ENCODE assay signal across 22 cellular contexts in the genomic region with DNA sequence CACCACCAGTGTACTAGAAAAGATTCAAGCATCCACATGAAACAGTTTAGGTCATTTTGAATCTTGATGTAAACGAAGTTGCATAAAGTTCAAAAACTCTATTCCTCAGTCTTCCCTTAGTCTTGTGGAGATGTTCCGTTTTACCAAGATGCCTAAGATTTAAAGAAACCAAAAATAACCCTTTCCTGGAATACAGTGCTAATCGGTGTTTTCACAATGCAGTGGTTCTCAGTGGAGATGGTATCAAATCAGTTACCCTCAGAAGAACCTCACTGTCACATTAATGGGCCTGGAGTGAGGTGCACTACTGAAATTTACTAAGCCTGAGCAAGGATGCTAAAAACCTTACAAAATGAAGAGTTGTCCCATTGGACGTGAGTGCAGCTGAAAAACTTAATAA. TPM values are rescaled to one million over a fixed set of nuclear protein-coding genes. Genes with fewer than 3 reads are reported as not detected.
DNase-seq lines count a peak whose midpoint lies in the region; ATAC-seq, FAIRE-seq and TF ChIP-seq lines count a peak whose summit lies in the region.
"Had no signal": no experiment of that assay in that cellular context is flagged by ENCODE, and none has a peak within 500 bp of the region (broad histone marks: within the 10 kb centered on the region; RNA-seq: fewer than 3 reads in every experiment).

No MANE protein-coding gene starts in this region.

- H3K9ac ChIP-seq in HepG2 (ENCODE audit: insufficient read depth, low read depth, low read length): no peak overlapping the region
- H3K9ac ChIP-seq in K562 (ENCODE audit: insufficient read depth in 1 of 2, low read depth in 2 of 2, low read length in 2 of 2): no peak overlapping the region

- FAIRE-seq in HepG2 (lab: Jason Lieb, UNC) (no peak), K562 (lab: Jason Lieb, UNC) (no peak)
- FAIRE-seq: bronchial epithelial cell, frontal cortex had no signal

- H3K9me1 ChIP-seq in K562 (ENCODE audit: control insufficient read depth, insufficient read depth, low read length): no peaks in the 10 kb centered on the region

- CTCF ChIA-PET in HepG2 (lab: Yijun Ruan, JAX; ENCODE audit: low intra/inter-chr PET ratio, low total read pairs) (no interaction called here), OCI-LY7 (lab: Charles Lee; ENCODE audit: unreplicated experiment) (no interaction called here), K562 (lab: Yijun Ruan, JAX; ENCODE audit: low intra/inter-chr PET ratio) (no interaction called here)

- intact Hi-C loops in HepG2 (cut with micrococcal nuclease; ENCODE audit: unreplicated experiment): no loop called here
- intact Hi-C loops in right lobe of liver (cut with DNase I): no loop called here
- intact Hi-C loops in OCI-LY7 (cut with micrococcal nuclease; ENCODE audit: unreplicated experiment): no loop called here
- intact Hi-C loops in K562 (cut with micrococcal nuclease): no loop called here

- H3K4me1 ChIP-seq in HepG2 (ENCODE audit: insufficient read depth, low read length): peaks cover 73% of the 10 kb centered on the region
- H3K4me1 ChIP-seq in right lobe of liver: peaks cover 0 to 13% (median 0%) of the 10 kb centered on the region in 4 donors
- peaks cover 5% of the 10 kb centered on the region for H3K4me1 ChIP-seq in OCI-LY7 (ENCODE audit: insufficient read depth, low read length, poor library complexity, severe bottlenecking)
- peaks cover 6 to 59% of the 10 kb centered on the region in 2 experiments; a peak in 2 of 5 replicates for H3K4me1 ChIP-seq in K562 (replicated peaks in 1 of 2; ENCODE audit: control insufficient read depth in 2 of 2, insufficient read depth in 2 of 2, low read length in 2 of 2)
- H3K4me1 ChIP-seq: uterus had no signal

- H3K4me2 ChIP-seq in HepG2 (ENCODE audit: low read depth, low read length) (no peak overlapping the region), OCI-LY7 (ENCODE audit: low read length) (peak overlapping the region; percentile 18; the same call in 1 of the 2 replicates), K562 (ENCODE audit: insufficient read depth, low read length) (peak overlapping the region; percentile 47)
- H3K4me2 ChIP-seq: hepatocyte, PC-9 had no signal

- TF ChIP-seq EP300 in HepG2 (IDR thresholded peaks at IDR 0.05; ENCODE audit: low read depth in 2 of 2, low read length in 2 of 2) (no peak), HepG2 (CRISPR knock-in tag; IDR thresholded peaks at IDR 0.05; ENCODE audit: borderline replicate concordance) (no peak), K562 (IDR thresholded peaks at IDR 0.05; ENCODE audit: low read length) (no peak)

- H3K79me2 ChIP-seq in HepG2 (ENCODE audit: insufficient read depth, low read length): peaks cover 71% of the 10 kb centered on the region
- peaks cover 92% of the 10 kb centered on the region for H3K79me2 ChIP-seq in OCI-LY7 (ENCODE audit: insufficient read depth, low read depth, low read length)
- H3K79me2 ChIP-seq in K562 (ENCODE audit: control insufficient read depth, insufficient read depth, low read length): peaks cover 98% of the 10 kb centered on the region

- no peak for ATAC-seq in HepG2
- no peak for ATAC-seq in right lobe of liver
- ATAC-seq in K562: no peak
- ATAC-seq in GM21381 (IDR thresholded peaks at IDR 0.05; ENCODE audit: unreplicated experiment): no peak
- ATAC-seq: activated CD8-positive, alpha-beta memory T cell treated with anti-CD3 and anti-CD28 coated beads, Interleukin-2, amount 10 ng/mL, durations not matched to agents 7 days and 5 days; left colon had no signal

- BruUV-seq in HepG2 (replicated peaks; lab: Mats Ljungman, UMichigan): no TSS peak
- no TSS peak for BruUV-seq in OCI-LY7 (replicated peaks; lab: Mats Ljungman, UMichigan)
- no TSS peak for BruUV-seq in K562 (replicated peaks; lab: Mats Ljungman, UMichigan)

- H2AFZ ChIP-seq in HepG2 (ENCODE audit: low read length) (no peak overlapping the region), OCI-LY7 (ENCODE audit: low read length) (no peak overlapping the region), K562 (ENCODE audit: low read depth, low read length) (no peak overlapping the region)
- H2AFZ ChIP-seq: hepatocyte, PC-9 had no signal

- H3K36me3 ChIP-seq in HepG2 (replicated peaks in 1 of 2; ENCODE audit: control insufficient read depth in 1 of 2, insufficient read depth in 2 of 2, low read length in 2 of 2) (peaks cover 31 to 75% of the 10 kb centered on the region in 2 experiments), right lobe of liver (peaks cover 0 to 38% (median 24%) of the 10 kb centered on the region in 4 donors), OCI-LY7 (ENCODE audit: insufficient read depth, low read length) (peaks cover 95% of the 10 kb centered on the region), K562 (ENCODE audit: control insufficient read depth, insufficient read depth, low read length) (peaks cover 95% of the 10 kb centered on the region)
- H3K36me3 ChIP-seq: uterus had no signal

- no peak for TF ChIP-seq CTCF in HepG2 (CRISPR knock-in tag; IDR thresholded peaks at IDR 0.05)
- TF ChIP-seq CTCF in right lobe of liver (IDR thresholded peaks at IDR 0.05): no peak
- TF ChIP-seq CTCF in OCI-LY7 (conservative IDR thresholded peaks at IDR 0.05; ENCODE audit: low read length): no peak
- no peak for TF ChIP-seq CTCF in K562 (IDR thresholded peaks at IDR 0.05 in 2 of 3, conservative IDR thresholded peaks at IDR 0.05 in 1 of 3; ENCODE audit: insufficient read depth in 2 of 3, low read depth in 1 of 3, low read length in 3 of 3)

- POLR2A ChIA-PET in HepG2 (lab: Yijun Ruan, JAX): no interaction called here
- POLR2A ChIA-PET in OCI-LY7 (lab: Charles Lee): no interaction called here
- POLR2A ChIA-PET in K562 (lab: Yijun Ruan, JAX): interaction anchor here (1.1 kb wide), 1 partner anchor 9 kb away, joined by 3 read pairs; a partner anchor contains a TSS

- H4K20me1 ChIP-seq in HepG2 (ENCODE audit: insufficient read depth, low read length) (peaks cover 68% of the 10 kb centered on the region), OCI-LY7 (ENCODE audit: insufficient read depth, low read length) (peaks cover 40% of the 10 kb centered on the region), K562 (replicated peaks; ENCODE audit: control insufficient read depth, insufficient read depth, low read length) (peaks cover 74% of the 10 kb centered on the region)

- H3K27ac ChIP-seq in HepG2 (ENCODE audit: extremely low read length, insufficient read depth, low read length) (no peak overlapping the region), right lobe of liver (no peak overlapping the region), OCI-LY7 (ENCODE audit: low read depth, low read length, poor library complexity, severe bottlenecking) (no peak overlapping the region), K562 (ENCODE audit: extremely low read depth, low read depth, low read length) (no peak overlapping the region)
- H3K27ac ChIP-seq: esophagus squamous epithelium, hepatocyte, PC-9, uterus had no signal

- in situ Hi-C loops in HepG2 (cut with HindIII; ENCODE audit: extremely low pct_ligation_motif_present, low pct_unique_long_range_greater_than_20kb): no loop called here
- in situ Hi-C loops in K562 (cut with MboI): no loop called here

- H3K9me3 ChIP-seq in HepG2 (ENCODE audit: low read length): no peaks in the 10 kb centered on the region
- no peaks in the 10 kb centered on the region for H3K9me3 ChIP-seq in right lobe of liver
- H3K9me3 ChIP-seq in OCI-LY7 (ENCODE audit: low read length): no peaks in the 10 kb centered on the region
- H3K9me3 ChIP-seq in K562 (replicated peaks; ENCODE audit: control insufficient read depth, insufficient read depth, low read depth, low read length): no peaks in the 10 kb centered on the region
- H3K9me3 ChIP-seq: esophagus squamous epithelium, MG63, uterus had no signal

- TF ChIP-seq RAD21 in HepG2 (CRISPR knock-in tag; IDR thresholded peaks at IDR 0.05) (no peak), K562 (CRISPR knock-in tag; conservative IDR thresholded peaks at IDR 0.05 in 1 of 2, IDR thresholded peaks at IDR 0.05 in 1 of 2) (no peak)

- H3K9me2 ChIP-seq in OCI-LY7 (ENCODE audit: insufficient read depth, low read length): no peaks in the 10 kb centered on the region

- H3K4me3 ChIP-seq in HepG2 (replicated peaks in 1 of 3; ENCODE audit: insufficient read depth in 1 of 3, low read depth in 2 of 3, low read length in 3 of 3) (no peak overlapping the region), right lobe of liver (no peak overlapping the region), OCI-LY7 (ENCODE audit: low read depth, low read length, poor library complexity, severe bottlenecking) (no peak overlapping the region), K562 (no peak overlapping the region)
- H3K4me3 ChIP-seq: esophagus squamous epithelium, hepatocyte, MG63, PC-9, uterus had no signal

- H3K27me3 ChIP-seq in HepG2 (ENCODE audit: control insufficient read depth in 1 of 2, insufficient read depth in 2 of 2, low read length in 2 of 2) (no peaks in the 10 kb centered on the region), right lobe of liver (no peaks in the 10 kb centered on the region), K562 (ENCODE audit: control insufficient read depth in 2 of 2, insufficient read depth in 2 of 2, low read length in 2 of 2) (no peaks in the 10 kb centered on the region)
- H3K27me3 ChIP-seq: esophagus squamous epithelium, hepatocyte, MG63, uterus had no signal

- WGBS in HepG2 (ENCODE audit: low lambda C conversion rate): 96% methylated on average over 4 of the region's 4 CpGs
- 81% methylated on average over 4 of the region's 4 CpGs for WGBS in right lobe of liver (ENCODE audit: insufficient coverage, low coverage, low lambda C conversion rate, missing lambda C conversion rate)
- 21% methylated on average over 4 of the region's 4 CpGs for WGBS in K562 (ENCODE audit: insufficient coverage, low coverage, missing lambda C conversion rate)

- TF ChIP-seq POLR2A in HepG2 (IDR thresholded peaks at IDR 0.05; ENCODE audit: insufficient read depth in 1 of 2, low read depth in 2 of 2, low read length in 2 of 2) (no peak), right lobe of liver (IDR thresholded peaks at IDR 0.05) (no peak), K562 (conservative IDR thresholded peaks at IDR 0.05) (no peak)

- DNase-seq in HepG2 (ENCODE audit: low spot score): no peak
- no peak for DNase-seq in right lobe of liver
- no peak for DNase-seq in OCI-LY7 (ENCODE audit: low spot score)
- no peak for DNase-seq in K562 (ENCODE audit: extremely low read depth in 1 of 4, low spot score in 3 of 4)
- no peak for DNase-seq in KG1 (lab: John Stamatoyannopoulos, UW)
- no peak for DNase-seq in ureter (ENCODE audit: low spot score)
- DNase-seq: activated CD8-positive, alpha-beta memory T cell treated with anti-CD3 and anti-CD28 coated beads, Interleukin-2, amount 10 ng/mL, durations not matched to agents 7 days and 5 days; activated gamma-delta T cell; cortex of kidney; DMS 273 treated with DMSO at 0.1 percent for 48 hours; esophagus squamous epithelium; left colon; MG63; NCI-H1436 treated with DMSO at 0.1 percent for 48 hours; NCI-H446 treated with DMSO at 0.1 percent for 48 hours; PC-9; SHP77; uterus had no signal

RNA-seq across cellular contexts. Expression of a gene that starts 9.1 kb away (rescaled TPM):
- total RNA-seq in HepG2 (2016; rRNA removed; fragmentation: Illumina TruSeq; extraction: Trizol) (48.7 and 67.7 TPM in 2 replicates), right lobe of liver (10 to 100 TPM; 13.1 to 50.8 (median 19.7) TPM), OCI-LY7 (2022) (25.7 and 34.5 TPM in 2 replicates), K562 (2014; rRNA removed) (81.0 and 92.0 TPM in 2 replicates), K562 (2014; rRNA removed; fragmentation: Illumina TruSeq; extraction: Trizol) (63.1 and 67.5 TPM in 2 replicates), K562 (2015; rRNA removed; fragmentation: Illumina TruSeq; extraction: Trizol) (50.0 and 57.3 TPM in 2 replicates), K562 (2021) (53.1 and 62.8 TPM in 2 replicates), ureter (25.8 TPM)
- 24.5 and 30.9 TPM in 2 replicates for total RNA-seq in HepG2 (2016; cell fraction: cytosol; rRNA removed; fragmentation: Illumina TruSeq; extraction: Trizol; ENCODE audit: low read depth)
- total RNA-seq in HepG2 (2016; cell fraction: insoluble cytoplasmic fraction; rRNA removed; fragmentation: Illumina TruSeq; extraction: Trizol): 43.2 and 68.2 TPM in 2 replicates
- 26.1 and 28.8 TPM in 2 replicates for total RNA-seq in HepG2 (2016; cell fraction: membrane; rRNA removed; fragmentation: Illumina TruSeq; extraction: Trizol)
- total RNA-seq in HepG2 (2016; cell fraction: nucleus; rRNA removed; fragmentation: Illumina TruSeq; extraction: Trizol): 57.2 and 59.6 TPM in 2 replicates
- polyA plus RNA-seq in HepG2 (2011; rRNA removed) (73.6 and 83.3 TPM in 2 replicates), K562 (2011; rRNA removed) (119 and 170 TPM in 2 replicates), K562 (2014; fragmentation: Illumina TruSeq; extraction: Trizol) (110 and 128 TPM in 2 replicates), K562 (2014; fragmentation: Nextera tagmentation; extraction: Ambion mirVana) (100 to 1,000 TPM; 195 to 210 TPM), K562 (2014; rRNA removed) (126 and 138 TPM in 2 replicates)
- polyA plus RNA-seq in HepG2 (2011; cell fraction: cytosol; rRNA removed): 52.4 and 80.1 TPM in 2 replicates
- polyA plus RNA-seq in HepG2 (2011; cell fraction: nucleus; rRNA removed): 24.3 and 32.5 TPM in 2 replicates
- 61.8 and 70.1 TPM in 2 replicates for polyA plus RNA-seq in HepG2 (2012)
- 19.3 and 20.0 TPM in 2 replicates for polyA plus RNA-seq in HepG2 (2016; cell fraction: cytosol; fragmentation: Illumina TruSeq; extraction: Trizol; ENCODE audit: low read depth)
- 49.4 and 52.0 TPM in 2 replicates for polyA plus RNA-seq in HepG2 (2016; cell fraction: insoluble cytoplasmic fraction; fragmentation: Illumina TruSeq; extraction: Trizol; ENCODE audit: low read depth)
- 19.4 and 21.2 TPM in 2 replicates for polyA plus RNA-seq in HepG2 (2016; cell fraction: membrane; fragmentation: Illumina TruSeq; extraction: Trizol; ENCODE audit: low read depth)
- polyA plus RNA-seq in HepG2 (2016; cell fraction: nucleus; fragmentation: Illumina TruSeq; extraction: Trizol; ENCODE audit: insufficient read depth, low read depth): 111 and 117 TPM in 2 replicates
- polyA minus RNA-seq in HepG2 (2011; rRNA and poly(A)+ RNA removed; ENCODE audit: low replicate concordance): 40.8 and 45.5 TPM in 2 replicates
- polyA minus RNA-seq in HepG2 (2011; cell fraction: cytosol; rRNA and poly(A)+ RNA removed): 17.2 and 20.3 TPM in 2 replicates
- polyA minus RNA-seq in HepG2 (2011; cell fraction: nucleus; rRNA and poly(A)+ RNA removed): 31.4 and 37.7 TPM in 2 replicates
- 27.0 and 33.6 TPM in 2 replicates for total RNA-seq in OCI-LY7 (2014; rRNA removed; shearing (Covaris generic))
- 97.2 and 167 TPM in 2 replicates for total RNA-seq in K562 (2011; cell fraction: chromatin; rRNA removed; ENCODE audit: low replicate concordance)
- total RNA-seq in K562 (2011; cell fraction: nucleolus; rRNA removed): 101 and 115 TPM in 2 replicates
- total RNA-seq in K562 (2011; cell fraction: nucleoplasm; rRNA removed): 104 and 130 TPM in 2 replicates
- polyA plus RNA-seq in K562 (2011; cell fraction: cytosol; rRNA removed): 54.3 and 74.9 TPM in 2 replicates
- 54.9 and 70.7 TPM in 2 replicates for polyA plus RNA-seq in K562 (2011; cell fraction: nucleus; rRNA removed)
- 42.1 and 83.3 TPM in 2 replicates for polyA plus RNA-seq in K562 (2012)
- 100 and 107 TPM in 2 replicates for polyA minus RNA-seq in K562 (2011; rRNA and poly(A)+ RNA removed)
- polyA minus RNA-seq in K562 (2011; cell fraction: cytosol; rRNA and poly(A)+ RNA removed): 16.6 and 22.3 TPM in 2 replicates
- polyA minus RNA-seq in K562 (2011; cell fraction: nucleus; rRNA and poly(A)+ RNA removed): 18.0 and 34.2 TPM in 2 replicates

RNA-seq across cellular contexts. Expression of a gene that starts 9.3 kb away (rescaled TPM):
- total RNA-seq in HepG2 (2016; rRNA removed; fragmentation: Illumina TruSeq; extraction: Trizol) (80.3 and 186 TPM in 2 replicates), right lobe of liver (100 to 1,000 TPM in 4 of 6 experiments, 10 to 100 TPM in 2; 56.9 to 247 (median 160) TPM), OCI-LY7 (2022) (38.0 and 41.9 TPM in 2 replicates), K562 (2014; rRNA removed) (92.1 and 123 TPM in 2 replicates), K562 (2014; rRNA removed; fragmentation: Illumina TruSeq; extraction: Trizol) (186 and 216 TPM in 2 replicates), K562 (2015; rRNA removed; fragmentation: Illumina TruSeq; extraction: Trizol) (127 and 135 TPM in 2 replicates), K562 (2021) (151 and 155 TPM in 2 replicates), ureter (335 TPM)
- 81.7 and 81.9 TPM in 2 replicates for total RNA-seq in HepG2 (2016; cell fraction: cytosol; rRNA removed; fragmentation: Illumina TruSeq; extraction: Trizol; ENCODE audit: low read depth)
- total RNA-seq in HepG2 (2016; cell fraction: insoluble cytoplasmic fraction; rRNA removed; fragmentation: Illumina TruSeq; extraction: Trizol): 87.6 and 200 TPM in 2 replicates
- 64.7 and 72.7 TPM in 2 replicates for total RNA-seq in HepG2 (2016; cell fraction: membrane; rRNA removed; fragmentation: Illumina TruSeq; extraction: Trizol)
- 414 and 436 TPM in 2 replicates for total RNA-seq in HepG2 (2016; cell fraction: nucleus; rRNA removed; fragmentation: Illumina TruSeq; extraction: Trizol)
- polyA plus RNA-seq in HepG2 (2011; rRNA removed) (262 and 271 TPM in 2 replicates), K562 (2011; rRNA removed) (231 and 304 TPM in 2 replicates), K562 (2014; fragmentation: Illumina TruSeq; extraction: Trizol) (124 and 146 TPM in 2 replicates), K562 (2014; fragmentation: Nextera tagmentation; extraction: Ambion mirVana) (100 to 1,000 TPM; 245 to 272 TPM), K562 (2014; rRNA removed) (143 and 148 TPM in 2 replicates)
- 66.8 and 107 TPM in 2 replicates for polyA plus RNA-seq in HepG2 (2011; cell fraction: cytosol; rRNA removed)
- polyA plus RNA-seq in HepG2 (2011; cell fraction: nucleus; rRNA removed): 244 and 352 TPM in 2 replicates
- 151 and 169 TPM in 2 replicates for polyA plus RNA-seq in HepG2 (2012)
- polyA plus RNA-seq in HepG2 (2016; cell fraction: cytosol; fragmentation: Illumina TruSeq; extraction: Trizol; ENCODE audit: low read depth): 21.0 and 21.9 TPM in 2 replicates
- polyA plus RNA-seq in HepG2 (2016; cell fraction: insoluble cytoplasmic fraction; fragmentation: Illumina TruSeq; extraction: Trizol; ENCODE audit: low read depth): 78.4 and 81.5 TPM in 2 replicates
- polyA plus RNA-seq in HepG2 (2016; cell fraction: membrane; fragmentation: Illumina TruSeq; extraction: Trizol; ENCODE audit: low read depth): 34.4 and 38.6 TPM in 2 replicates
- 277 and 292 TPM in 2 replicates for polyA plus RNA-seq in HepG2 (2016; cell fraction: nucleus; fragmentation: Illumina TruSeq; extraction: Trizol; ENCODE audit: insufficient read depth, low read depth)
- polyA minus RNA-seq in HepG2 (2011; rRNA and poly(A)+ RNA removed; ENCODE audit: low replicate concordance): 294 and 406 TPM in 2 replicates
- 134 and 182 TPM in 2 replicates for polyA minus RNA-seq in HepG2 (2011; cell fraction: cytosol; rRNA and poly(A)+ RNA removed)
- polyA minus RNA-seq in HepG2 (2011; cell fraction: nucleus; rRNA and poly(A)+ RNA removed): 788 and 1,143 TPM in 2 replicates
- 29.2 and 35.8 TPM in 2 replicates for total RNA-seq in OCI-LY7 (2014; rRNA removed; shearing (Covaris generic))
- 449 and 662 TPM in 2 replicates for total RNA-seq in K562 (2011; cell fraction: chromatin; rRNA removed; ENCODE audit: low replicate concordance)
- 284 and 300 TPM in 2 replicates for total RNA-seq in K562 (2011; cell fraction: nucleolus; rRNA removed)
- 571 and 861 TPM in 2 replicates for total RNA-seq in K562 (2011; cell fraction: nucleoplasm; rRNA removed)
- polyA plus RNA-seq in K562 (2011; cell fraction: cytosol; rRNA removed): 55.2 and 104 TPM in 2 replicates
- polyA plus RNA-seq in K562 (2011; cell fraction: nucleus; rRNA removed): 330 and 339 TPM in 2 replicates
- polyA plus RNA-seq in K562 (2012): 142 and 172 TPM in 2 replicates
- polyA minus RNA-seq in K562 (2011; rRNA and poly(A)+ RNA removed): 271 and 285 TPM in 2 replicates
- polyA minus RNA-seq in K562 (2011; cell fraction: cytosol; rRNA and poly(A)+ RNA removed): 72.1 and 91.0 TPM in 2 replicates
- polyA minus RNA-seq in K562 (2011; cell fraction: nucleus; rRNA and poly(A)+ RNA removed): 205 and 259 TPM in 2 replicates
